22 cellular contexts compared by ENCODE assay signal in the genomic region with DNA sequence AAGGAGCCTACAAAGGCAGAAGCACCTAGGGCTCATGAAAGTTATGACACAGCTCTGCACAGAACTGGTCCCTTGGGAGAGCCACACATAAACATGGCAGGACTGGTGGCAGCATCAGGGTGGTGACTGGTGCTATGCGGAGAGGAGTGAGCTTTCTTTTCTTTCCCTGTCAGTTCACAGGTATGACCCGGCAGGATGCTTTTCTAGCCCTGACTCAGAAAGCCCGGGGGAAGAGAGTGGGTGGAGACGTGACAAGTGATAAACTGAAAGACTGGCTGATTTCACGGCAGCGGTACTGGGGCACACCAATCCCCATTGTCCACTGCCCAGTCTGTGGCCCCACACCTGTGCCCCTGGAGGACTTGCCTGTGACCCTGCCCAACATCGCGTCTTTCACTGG.
DNase-seq lines count a peak whose midpoint lies in the region; ATAC-seq, FAIRE-seq and TF ChIP-seq lines count a peak whose summit lies in the region.
"Had no signal": no experiment of that assay in that cellular context is flagged by ENCODE, and none has a peak within 500 bp of the region (broad histone marks: within the 10 kb centered on the region; RNA-seq: fewer than 3 reads in every experiment).

No MANE protein-coding gene starts in this region.

- FAIRE-seq in keratinocyte (lab: Jason Lieb, UNC): peak; percentile 90
- FAIRE-seq: frontal cortex, GM12878, kidney had no signal

- H3K36me3 Mint-ChIP-seq in activated naive CD4-positive, alpha-beta T cell treated with anti-CD3 and anti-CD28 coated beads, Interleukin-2, amount 50 U/mL, for 72 hours: peaks cover 4 to 7% of the 10 kb centered on the region in 2 donors
- H3K36me3 Mint-ChIP-seq in activated T-cell treated with anti-CD3 and anti-CD28 coated beads, Interleukin-2, amount 50 U/mL, for 24 hours (ENCODE audit: low read depth): peaks cover 90% of the 10 kb centered on the region
- peaks cover 34% of the 10 kb centered on the region for H3K36me3 Mint-ChIP-seq in stimulated activated effector memory CD8-positive, alpha-beta T cell treated with anti-CD3 and anti-CD28 coated beads, Interleukin-12 subunit alpha, Interleukin-12 subunit beta, amount 100 ng/mL, for 72 hours

- peaks cover 8 to 13% of the 10 kb centered on the region in 2 experiments for H3K36me3 ChIP-seq in keratinocyte (ENCODE audit: control insufficient read depth in 2 of 2, extremely low read depth in 1 of 2, insufficient read depth in 2 of 2, low read length in 2 of 2)

- peak; percentile 66 to 77 for ATAC-seq in activated naive CD4-positive, alpha-beta T cell treated with anti-CD3 and anti-CD28 coated beads, Interleukin-2, amount 50 U/mL, for 72 hours
- ATAC-seq in stimulated activated effector memory CD8-positive, alpha-beta T cell treated with anti-CD3 and anti-CD28 coated beads, Interleukin-12 subunit alpha, Interleukin-12 subunit beta, amount 100 ng/mL, for 72 hours: peak; percentile 81
- ATAC-seq in HG03045 (IDR thresholded peaks at IDR 0.05; ENCODE audit: unreplicated experiment): no peak
- ATAC-seq: CD8-positive, alpha-beta T cell; GM12878; stimulated activated memory B cell treated with anti-CD40 and anti-IgM and Interleukin-4, amounts not matched to agents 10 μg/mL and 1 μg/mL and 100 μg/mL, for 72 hours had no signal

- H3K27ac ChIP-seq in keratinocyte (ENCODE audit: control insufficient read depth, insufficient read depth, low read length): no peak overlapping the region
- H3K27ac ChIP-seq: tibial artery had no signal

- no peak overlapping the region for H3K27ac Mint-ChIP-seq in activated naive CD4-positive, alpha-beta T cell treated with anti-CD3 and anti-CD28 coated beads, Interleukin-2, amount 50 U/mL, for 72 hours
- H3K27ac Mint-ChIP-seq in activated T-cell treated with anti-CD3 and anti-CD28 coated beads, Interleukin-2, amount 50 U/mL, for 24 hours: peak overlapping the region; percentile 47
- H3K27ac Mint-ChIP-seq in stimulated activated effector memory CD8-positive, alpha-beta T cell treated with anti-CD3 and anti-CD28 coated beads, Interleukin-12 subunit alpha, Interleukin-12 subunit beta, amount 100 ng/mL, for 72 hours: no peak overlapping the region
- H3K27ac Mint-ChIP-seq: CD8-positive, alpha-beta T cell; HFFc6; stimulated activated memory B cell treated with anti-CD40 and anti-IgM and Interleukin-4, amounts not matched to agents 10 μg/mL and 1 μg/mL and 100 μg/mL, for 72 hours had no signal

- H4K20me1 ChIP-seq in keratinocyte (ENCODE audit: control insufficient read depth, extremely low read depth, insufficient read depth, low read length): no peaks in the 10 kb centered on the region

- peaks cover 50% of the 10 kb centered on the region for H3K4me1 ChIP-seq in keratinocyte (ENCODE audit: control insufficient read depth, extremely low read depth, insufficient read depth, low read length)

- no peaks in the 10 kb centered on the region for H3K79me2 ChIP-seq in keratinocyte (ENCODE audit: control insufficient read depth, insufficient read depth, low read length)

- no peak overlapping the region for H3K9ac ChIP-seq in keratinocyte (ENCODE audit: control insufficient read depth, extremely low read depth, insufficient read depth, low read length)

- no peak for TF ChIP-seq CTCF in keratinocyte (optimal IDR thresholded peaks at IDR 0.05 in 1 of 3, IDR thresholded peaks at IDR 0.05 in 1 of 3, conservative IDR thresholded peaks at IDR 0.05 in 1 of 3; ENCODE audit: extremely low read depth in 1 of 3, insufficient read depth in 2 of 3, low read length in 3 of 3)

- H3K4me1 Mint-ChIP-seq in activated T-cell treated with anti-CD3 and anti-CD28 coated beads, Interleukin-2, amount 50 U/mL, for 24 hours (ENCODE audit: low read depth): peaks cover 19% of the 10 kb centered on the region
- peaks cover 8% of the 10 kb centered on the region for H3K4me1 Mint-ChIP-seq in stimulated activated effector memory CD8-positive, alpha-beta T cell treated with anti-CD3 and anti-CD28 coated beads, Interleukin-12 subunit alpha, Interleukin-12 subunit beta, amount 100 ng/mL, for 72 hours
- H3K4me1 Mint-ChIP-seq: stimulated activated memory B cell treated with anti-CD40 and anti-IgM and Interleukin-4, amounts not matched to agents 10 μg/mL and 1 μg/mL and 100 μg/mL, for 72 hours had no signal

- H3K4me2 ChIP-seq in keratinocyte (ENCODE audit: control insufficient read depth, extremely low read depth, insufficient read depth, low read depth, low read length): no peak overlapping the region

- H3K4me3 Mint-ChIP-seq in activated T-cell treated with anti-CD3 and anti-CD28 coated beads, Interleukin-2, amount 50 U/mL, for 24 hours: no peak overlapping the region
- no peak overlapping the region for H3K4me3 Mint-ChIP-seq in stimulated activated effector memory CD8-positive, alpha-beta T cell treated with anti-CD3 and anti-CD28 coated beads, Interleukin-12 subunit alpha, Interleukin-12 subunit beta, amount 100 ng/mL, for 72 hours
- H3K4me3 Mint-ChIP-seq: CD8-positive, alpha-beta T cell; HFFc6; stimulated activated memory B cell treated with anti-CD40 and anti-IgM and Interleukin-4, amounts not matched to agents 10 μg/mL and 1 μg/mL and 100 μg/mL, for 72 hours had no signal

- H3K27me3 Mint-ChIP-seq in activated T-cell treated with anti-CD3 and anti-CD28 coated beads, Interleukin-2, amount 50 U/mL, for 24 hours: no peaks in the 10 kb centered on the region
- H3K27me3 Mint-ChIP-seq: stimulated activated memory B cell treated with anti-CD40 and anti-IgM and Interleukin-4, amounts not matched to agents 10 μg/mL and 1 μg/mL and 100 μg/mL, for 72 hours had no signal

- no peaks in the 10 kb centered on the region for H3K9me3 Mint-ChIP-seq in activated naive CD4-positive, alpha-beta T cell treated with anti-CD3 and anti-CD28 coated beads, Interleukin-2, amount 50 U/mL, for 72 hours
- no peaks in the 10 kb centered on the region for H3K9me3 Mint-ChIP-seq in activated T-cell treated with anti-CD3 and anti-CD28 coated beads, Interleukin-2, amount 50 U/mL, for 24 hours
- no peaks in the 10 kb centered on the region for H3K9me3 Mint-ChIP-seq in stimulated activated effector memory CD8-positive, alpha-beta T cell treated with anti-CD3 and anti-CD28 coated beads, Interleukin-12 subunit alpha, Interleukin-12 subunit beta, amount 100 ng/mL, for 72 hours
- H3K9me3 Mint-ChIP-seq: CD8-positive, alpha-beta T cell; HFFc6; stimulated activated memory B cell treated with anti-CD40 and anti-IgM and Interleukin-4, amounts not matched to agents 10 μg/mL and 1 μg/mL and 100 μg/mL, for 72 hours had no signal

- H3K9me3 ChIP-seq in keratinocyte (ENCODE audit: control insufficient read depth, low read depth, low read length): no peaks in the 10 kb centered on the region
- H3K9me3 ChIP-seq: tibial artery had no signal

- H2AFZ ChIP-seq in keratinocyte (ENCODE audit: control insufficient read depth, low read length): no peak overlapping the region

- dilution Hi-C loops in keratinocyte (cut with MboI; ENCODE audit: extremely low pct_ligation_motif_present, low sequenced_read_pairs): no loop called here

- no peaks in the 10 kb centered on the region for H3K9me1 ChIP-seq in keratinocyte (ENCODE audit: control insufficient read depth, extremely low read depth, insufficient read depth, low read length)

- H3K4me3 ChIP-seq in keratinocyte (ENCODE audit: control insufficient read depth in 2 of 3, extremely low read depth in 1 of 3, insufficient read depth in 2 of 3, low read depth in 1 of 3, low read length in 3 of 3): no peak overlapping the region
- H3K4me3 ChIP-seq: GM12878, skin epidermis, tibial artery had no signal

- no peak for DNase-seq in activated naive CD4-positive, alpha-beta T cell treated with anti-CD3 and anti-CD28 coated beads, Interleukin-2, amount 50 U/mL, for 72 hours (ENCODE audit: low spot score in 2 of 2)
- DNase-seq in activated naive CD4-positive, alpha-beta T cell treated with anti-CD3 and anti-CD28 coated beads, Interleukin-2, amount 50 U/mL, for 16 hours: no peak
- DNase-seq in activated T-cell treated with anti-CD3 and anti-CD28 coated beads, Interleukin-2, amount 50 U/mL, for 24 hours: no peak
- DNase-seq in keratinocyte (ENCODE audit: low read depth, low spot score) (no peak), NCI-H1105 treated with DMSO at 0.1 percent for 48 hours (lab: John Stamatoyannopoulos, UW) (no peak)
- no peak for DNase-seq in stimulated activated effector memory CD8-positive, alpha-beta T cell treated with anti-CD3 and anti-CD28 coated beads, Interleukin-12 subunit alpha, Interleukin-12 subunit beta, amount 100 ng/mL, for 72 hours (ENCODE audit: low spot score in 2 of 2)
- DNase-seq: activated gamma-delta T cell; aorta; CD8-positive, alpha-beta T cell; cerebellar nuclear complex; erythroblast; HFFc6; kidney; NCI-H1436; NCI-H2171 treated with DMSO at 0.1 percent for 48 hours; NCI-H526 treated with DMSO at 0.1 percent for 48 hours; tibial artery had no signal

- H3K27me3 ChIP-seq in keratinocyte (ENCODE audit: control insufficient read depth, extremely low read depth, insufficient read depth, low read length): no peaks in the 10 kb centered on the region
- H3K27me3 ChIP-seq: tibial artery had no signal
